ENCODE assay signal across 1 cellular context in genomic region chr10:71210031-71210871, GRCh38.
TF ChIP-seq lines count a peak whose summit lies in the region.

No MANE protein-coding gene starts in this region.

TF ChIP-seq in HEK293, 187 proteins besides CTCF, POLR2A, EP300 and RAD21 (continued from another document and continues in another):
- TF ChIP-seq ZBTB11 (tag by site-specific recombination; conservative IDR thresholded peaks at IDR 0.05; ENCODE audit: low read depth) (no peak), ZNF302 (tag by site-specific recombination; IDR thresholded peaks at IDR 0.05; ENCODE audit: low read depth) (no peak), PATZ1 (tag by site-specific recombination; IDR thresholded peaks at IDR 0.05) (peak; percentile 51; the same call in 1 of the 2 replicates), ZNF768 (tag by site-specific recombination; IDR thresholded peaks at IDR 0.05) (no peak), PRDM10 (tag by site-specific recombination; IDR thresholded peaks at IDR 0.05) (peak; percentile 60), ZBTB20 (tag by site-specific recombination; IDR thresholded peaks at IDR 0.05) (peak; percentile 53; the same call in 1 of the 2 replicates), ZNF830 (tag by site-specific recombination; IDR thresholded peaks at IDR 0.05; ENCODE audit: low read depth) (no peak), GLI2 (tag by site-specific recombination; IDR thresholded peaks at IDR 0.05; ENCODE audit: borderline replicate concordance, low read depth) (no peak), REST (tag by site-specific recombination; IDR thresholded peaks at IDR 0.05) (no peak), ZNF341 (tag by site-specific recombination; IDR thresholded peaks at IDR 0.05; ENCODE audit: low read depth) (0 out of 2 replicates have a peak, but pooled peaks have one; percentile 10), ZIC2 (tag by site-specific recombination; IDR thresholded peaks at IDR 0.05) (peak; percentile 96), ZNF639 (tag by site-specific recombination; IDR thresholded peaks at IDR 0.05) (no peak), ZNF623 (tag by site-specific recombination; IDR thresholded peaks at IDR 0.05) (no peak), ZNF549 (tag by site-specific recombination; IDR thresholded peaks at IDR 0.05) (no peak), ZNF704 (tag by site-specific recombination; IDR thresholded peaks at IDR 0.05) (no peak), MZF1 (tag by site-specific recombination; IDR thresholded peaks at IDR 0.05; ENCODE audit: borderline replicate concordance) (no peak), GLIS2 (tag by site-specific recombination; IDR thresholded peaks at IDR 0.05) (peak; percentile 22; the same call in 1 of the 2 replicates), ZNF561 (tag by site-specific recombination; IDR thresholded peaks at IDR 0.05; ENCODE audit: borderline replicate concordance) (no peak), ZNF280D (tag by site-specific recombination; IDR thresholded peaks at IDR 0.05) (no peak), PRDM1 (tag by site-specific recombination; IDR thresholded peaks at IDR 0.05) (no peak), KLF16 (tag by site-specific recombination; IDR thresholded peaks at IDR 0.05) (no peak), ZNF521 (tag by site-specific recombination; IDR thresholded peaks at IDR 0.05) (no peak), INSM2 (tag by site-specific recombination; IDR thresholded peaks at IDR 0.05) (no peak), BCL6B (tag by site-specific recombination; IDR thresholded peaks at IDR 0.05) (no peak), PRDM4 (tag by site-specific recombination; IDR thresholded peaks at IDR 0.05) (no peak), ZNF239 (tag by site-specific recombination; IDR thresholded peaks at IDR 0.05) (no peak), ZNF324 (tag by site-specific recombination; IDR thresholded peaks at IDR 0.05) (no peak), ZNF558 (tag by site-specific recombination; IDR thresholded peaks at IDR 0.05) (no peak), ZNF501 (tag by site-specific recombination; IDR thresholded peaks at IDR 0.05) (no peak)
